In genomic region chr4:74640111-74640903, GRCh38 we compare ENCODE assay signal across 1 cellular context.
TF ChIP-seq lines count a peak whose summit lies in the region.

No MANE protein-coding gene starts in this region.

TF ChIP-seq in WTC11, 78 proteins besides CTCF, POLR2A, EP300 and RAD21 (continued from another document):
- no peak for TF ChIP-seq AFF4 (CRISPR knock-in tag; IDR thresholded peaks at IDR 0.05; ENCODE audit: borderline replicate concordance)
- no peak for TF ChIP-seq FOXP4 (CRISPR knock-in tag; IDR thresholded peaks at IDR 0.05)
- no peak for TF ChIP-seq MYBL2 (CRISPR knock-in tag; IDR thresholded peaks at IDR 0.05)
- no peak for TF ChIP-seq ZNF138 (CRISPR knock-in tag; conservative IDR thresholded peaks at IDR 0.05)
- no peak for TF ChIP-seq TEAD4 (CRISPR knock-in tag; IDR thresholded peaks at IDR 0.05)
- TF ChIP-seq GRHL2 (CRISPR knock-in tag; IDR thresholded peaks at IDR 0.05; ENCODE audit: insufficient replicate concordance, severe bottlenecking): no peak
- no peak for TF ChIP-seq PRRX2 (CRISPR knock-in tag; IDR thresholded peaks at IDR 0.05)
- no peak for TF ChIP-seq CBFB (CRISPR knock-in tag; IDR thresholded peaks at IDR 0.05; ENCODE audit: low read depth)
- no peak for TF ChIP-seq E2F1 (CRISPR knock-in tag; IDR thresholded peaks at IDR 0.05)
- no peak for TF ChIP-seq ERG (CRISPR knock-in tag; IDR thresholded peaks at IDR 0.05)
- no peak for TF ChIP-seq NFATC4 (CRISPR knock-in tag; IDR thresholded peaks at IDR 0.05)
- TF ChIP-seq AR (CRISPR knock-in tag; IDR thresholded peaks at IDR 0.05): no peak
- no peak for TF ChIP-seq ZNF317 (CRISPR knock-in tag; IDR thresholded peaks at IDR 0.05; ENCODE audit: borderline replicate concordance, low read depth)
